Comparison of ENCODE assay signal across 28 cellular contexts in genomic region chr2:101040761-101041160, GRCh38. TPM values are rescaled to one million over a fixed set of nuclear protein-coding genes. Genes with fewer than 3 reads are reported as not detected.
DNase-seq lines count a peak whose midpoint lies in the region; ATAC-seq and TF ChIP-seq lines count a peak whose summit lies in the region.
"Had no signal": no experiment of that assay in that cellular context is flagged by ENCODE, and none has a peak within 500 bp of the region (broad histone marks: within the 10 kb centered on the region; RNA-seq: fewer than 3 reads in every experiment).

No MANE protein-coding gene starts in this region.

- H3K4me1 Mint-ChIP-seq in osteocyte (ENCODE audit: unreplicated experiment): no peaks in the 10 kb centered on the region
- H3K4me1 Mint-ChIP-seq: naive thymus-derived CD8-positive, alpha-beta T cell had no signal

- H3K27ac Mint-ChIP-seq in osteocyte (ENCODE audit: unreplicated experiment): no peak overlapping the region
- H3K27ac Mint-ChIP-seq: activated naive CD8-positive, alpha-beta T cell treated with anti-CD3 and anti-CD28 coated beads for 36 hours had no signal

- TF ChIP-seq CTCF in HL-60 (IDR thresholded peaks at IDR 0.05; ENCODE audit: insufficient read depth, low read length) (no peak), fibroblast of the aortic adventitia (IDR thresholded peaks at IDR 0.05; ENCODE audit: insufficient read depth, low read length) (no peak), osteocyte (IDR thresholded peaks at IDR 0.05) (no peak)

- H3K9me3 Mint-ChIP-seq in osteocyte (ENCODE audit: unreplicated experiment): no peaks in the 10 kb centered on the region
- H3K9me3 Mint-ChIP-seq: activated naive CD8-positive, alpha-beta T cell treated with anti-CD3 and anti-CD28 coated beads for 36 hours; naive thymus-derived CD8-positive, alpha-beta T cell had no signal

- no peak for ATAC-seq in HG03342 (IDR thresholded peaks at IDR 0.05; ENCODE audit: unreplicated experiment)
- ATAC-seq: naive thymus-derived CD8-positive, alpha-beta T cell had no signal

- no peaks in the 10 kb centered on the region for H3K27me3 Mint-ChIP-seq in osteocyte (ENCODE audit: unreplicated experiment)
- H3K27me3 Mint-ChIP-seq: activated naive CD8-positive, alpha-beta T cell treated with anti-CD3 and anti-CD28 coated beads for 36 hours had no signal

- H3K27me3 ChIP-seq in HL-60 (ENCODE audit: insufficient read depth, poor library complexity, severe bottlenecking): no peaks in the 10 kb centered on the region
- H3K27me3 ChIP-seq: cardiac muscle cell, suprapubic skin, upper lobe of right lung had no signal

- H3K4me3 Mint-ChIP-seq in osteocyte (ENCODE audit: unreplicated experiment): no peak overlapping the region
- H3K4me3 Mint-ChIP-seq: activated naive CD8-positive, alpha-beta T cell treated with anti-CD3 and anti-CD28 coated beads for 36 hours; naive thymus-derived CD8-positive, alpha-beta T cell had no signal

- H3K4me3 ChIP-seq in HL-60 (replicated peaks; ENCODE audit: insufficient read depth, low read length) (no peak overlapping the region), fibroblast of the aortic adventitia (ENCODE audit: low read depth, low read length) (no peak overlapping the region)
- H3K4me3 ChIP-seq: cardiac muscle cell, coronary artery, GM23248, lower lobe of right lung, skin epidermis, suprapubic skin, upper lobe of right lung had no signal

- peaks cover 10% of the 10 kb centered on the region for H3K36me3 Mint-ChIP-seq in osteocyte (ENCODE audit: unreplicated experiment)
- H3K36me3 Mint-ChIP-seq: activated naive CD8-positive, alpha-beta T cell treated with anti-CD3 and anti-CD28 coated beads for 36 hours; naive thymus-derived CD8-positive, alpha-beta T cell had no signal

- DNase-seq in HL-60 (ENCODE audit: low read depth in 1 of 2, low spot score in 1 of 2) (peak; percentile 18 to 39), SK-N-DZ (ENCODE audit: low spot score) (peak; percentile 71), fibroblast of the aortic adventitia (ENCODE audit: low read depth) (peak; percentile 71), osteocyte (ENCODE audit: extremely low spot score, unreplicated experiment) (peak; percentile 46), NCI-H446 treated with DMSO at 0.1 percent for 48 hours (lab: John Stamatoyannopoulos, UW) (no peak), NCI-H69 (lab: John Stamatoyannopoulos, UW) (no peak)
- DNase-seq: activated CD4-positive, alpha-beta T cell treated with anti-CD3 and anti-CD28 coated beads for 48 hours; activated CD8-positive, alpha-beta memory T cell treated with anti-CD3 and anti-CD28 coated beads for 24 hours; activated naive CD8-positive, alpha-beta T cell treated with anti-CD3 and anti-CD28 coated beads for 36 hours; activated T-cell treated with anti-CD3 and anti-CD28 coated beads for 4 hours; DND-41; effector CD8-positive, alpha-beta T cell; GF-D8; glutamatergic neuron; lower lobe of right lung; naive thymus-derived CD8-positive, alpha-beta T cell; NCI-H146; NCI-H2107; NCI-H82; nucleus accumbens; stimulated activated naive CD4-positive, alpha-beta T cell treated with Interleukin-2 at 50 U/mL for 16 hours; upper lobe of right lung had no signal

- no peak overlapping the region for H3K27ac ChIP-seq in HL-60 (replicated peaks)
- H3K27ac ChIP-seq: cardiac muscle cell, GM23248, lower lobe of right lung, skin epidermis, suprapubic skin, upper lobe of right lung had no signal

RNA-seq across cellular contexts. Expression of gene RPL31, which starts 38.7 kb away (rescaled TPM):
- polyA plus RNA-seq in SK-N-DZ (2014; cell fraction: cytosol; rRNA removed): 1,462 and 1,861 TPM in 2 replicates
- 1,121 and 2,446 TPM in 2 replicates for polyA plus RNA-seq in SK-N-DZ (2014; cell fraction: nucleus; rRNA removed)
- total RNA-seq in fibroblast of the aortic adventitia (ENCODE audit: low replicate concordance) (639 and 1,869 TPM in 2 replicates), osteocyte (1,335 and 1,348 TPM in 2 replicates)

Comparison
In these comparisons a context has a peak if more than half of its experiments do, and no peak if none do; other contexts are left out.
1. DNase-seq: peak in HL-60 (2 of 2), SK-N-DZ (single experiment), fibroblast of the aortic adventitia (single experiment) and osteocyte (single experiment); none in NCI-H446 treated with DMSO at 0.1 percent for 48 hours (single experiment) and NCI-H69 (single experiment).